ENCODE assay signal across 24 cellular contexts in the genomic region with DNA sequence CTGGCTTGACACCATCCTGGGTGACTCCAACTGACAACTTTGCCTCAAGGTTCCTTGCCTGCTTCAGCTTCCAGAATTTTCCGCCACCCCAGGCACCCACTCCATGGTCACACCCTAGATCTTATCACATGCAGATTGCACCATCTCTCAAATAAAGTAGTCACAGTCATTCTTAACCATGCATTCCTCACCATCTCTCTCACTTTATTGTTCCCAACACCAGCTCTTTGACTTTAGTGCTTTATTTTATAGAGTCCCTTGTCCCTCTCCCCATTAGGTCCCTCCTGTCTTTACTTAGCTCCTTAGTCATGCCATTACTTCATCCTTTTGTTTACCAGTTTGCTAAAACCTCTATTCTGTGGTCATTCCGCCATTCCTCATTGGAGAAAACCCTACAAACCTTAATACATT.
DNase-seq lines count a peak whose midpoint lies in the region; ATAC-seq and TF ChIP-seq lines count a peak whose summit lies in the region.
"Had no signal": no experiment of that assay in that cellular context is flagged by ENCODE, and none has a peak within 500 bp of the region (broad histone marks: within the 10 kb centered on the region; RNA-seq: fewer than 3 reads in every experiment).

No MANE protein-coding gene starts in this region.

- no peaks in the 10 kb centered on the region for H3K9me3 Mint-ChIP-seq in HFFc6
- H3K9me3 Mint-ChIP-seq: activated naive CD8-positive, alpha-beta T cell treated with anti-CD3 and anti-CD28 coated beads for 36 hours had no signal

- no peak overlapping the region for H3K56ac ChIP-seq in mesendoderm (ENCODE audit: low read length)

- TF ChIP-seq CTCF in AG10803 (conservative IDR thresholded peaks at IDR 0.05; ENCODE audit: low read length) (no peak), HFFc6 (IDR thresholded peaks at IDR 0.05) (no peak), colonic mucosa (IDR thresholded peaks at IDR 0.05) (no peak)

- H3K9ac ChIP-seq in colonic mucosa (ENCODE audit: low read depth in 2 of 2, low read length in 2 of 2) (no peak overlapping the region), mesendoderm (ENCODE audit: low read length) (no peak overlapping the region)

- no peaks in the 10 kb centered on the region for H3K9me3 ChIP-seq in colonic mucosa
- H3K9me3 ChIP-seq: esophagus squamous epithelium, right lobe of liver, uterus had no signal

- H3K23ac ChIP-seq in mesendoderm (ENCODE audit: low read length), result no peak overlapping the region

- no peak overlapping the region for H4K5ac ChIP-seq in mesendoderm (ENCODE audit: low read length)

- no peak for ATAC-seq in HG02759 (IDR thresholded peaks at IDR 0.05; ENCODE audit: unreplicated experiment)
- no peak for ATAC-seq in HG02885 (IDR thresholded peaks at IDR 0.05; ENCODE audit: poor library complexity, unreplicated experiment)
- ATAC-seq: activated CD8-positive, alpha-beta T cell treated with anti-CD3 and anti-CD28 coated beads, Interleukin-2, amount 10 ng/mL, durations not matched to agents 7 days and 5 days; right lobe of liver had no signal

- no peaks in the 10 kb centered on the region for H3K27me3 Mint-ChIP-seq in HFFc6 (ENCODE audit: insufficient read depth)
- H3K27me3 Mint-ChIP-seq: activated naive CD8-positive, alpha-beta T cell treated with anti-CD3 and anti-CD28 coated beads for 36 hours had no signal

- DNase-seq in AG10803 (ENCODE audit: low read depth) (peak; percentile 40), HFFc6 (peak; percentile 80), colonic mucosa (peak; percentile 59), mesendoderm (peak; percentile 61), UCSD-AML1 (lab: John Stamatoyannopoulos, UW; ENCODE audit: unreplicated experiment) (no peak)
- no peak for DNase-seq in activated naive CD4-positive, alpha-beta T cell treated with Interleukin-2 at 50 U/mL for 16 hours
- DNase-seq: activated CD8-positive, alpha-beta T cell treated with anti-CD3 and anti-CD28 coated beads, Interleukin-2, amount 10 ng/mL, durations not matched to agents 7 days and 5 days; activated naive CD8-positive, alpha-beta T cell treated with anti-CD3 and anti-CD28 coated beads for 36 hours; activated T-cell treated with anti-CD3 and anti-CD28 coated beads, Interleukin-2, amount 50 U/mL, for 48 hours; Calu3; esophagus squamous epithelium; GDM1; H9; hypothalamus; Kasumi-1; NCI-H1417 treated with DMSO at 0.1 percent for 48 hours; NCI-H2227 treated with DMSO at 0.1 percent for 48 hours; right lobe of liver; stimulated activated CD4-positive, alpha-beta T cell treated with anti-CD3 and anti-CD28 coated beads, Interleukin-2, amount 100 ng/mL, for 24 hours; uterus; WERI-Rb-1 had no signal

- H3K18ac ChIP-seq in mesendoderm (ENCODE audit: low read length), result no peak overlapping the region

- peak overlapping the region; percentile 79 for H3K4me3 Mint-ChIP-seq in HFFc6
- H3K4me3 Mint-ChIP-seq: activated CD8-positive, alpha-beta T cell treated with anti-CD3 and anti-CD28 coated beads, Interleukin-2, amount 10 ng/mL, durations not matched to agents 7 days and 5 days; activated naive CD8-positive, alpha-beta T cell treated with anti-CD3 and anti-CD28 coated beads for 36 hours; H9 had no signal

- no peaks in the 10 kb centered on the region for H3K36me3 ChIP-seq in colonic mucosa
- H3K36me3 ChIP-seq in mesendoderm (ENCODE audit: control insufficient read depth, insufficient read depth, low read length), result no peaks in the 10 kb centered on the region
- H3K36me3 ChIP-seq: cardiac muscle cell, esophagus squamous epithelium, right lobe of liver, uterus, WERI-Rb-1 had no signal

- H3K27me3 ChIP-seq in colonic mucosa (no peaks in the 10 kb centered on the region), mesendoderm (ENCODE audit: insufficient read depth, low read length, poor library complexity) (no peaks in the 10 kb centered on the region)
- H3K27me3 ChIP-seq: cardiac muscle cell, right lobe of liver, uterus had no signal

- intact Hi-C loops in colonic mucosa (cut with DNase I), result no loop called here

- H3K4me3 ChIP-seq in AG10803 (ENCODE audit: low read length), result no peak overlapping the region
- no peak overlapping the region for H3K4me3 ChIP-seq in colonic mucosa
- no peak overlapping the region for H3K4me3 ChIP-seq in mesendoderm (ENCODE audit: low read length)
- H3K4me3 ChIP-seq: cardiac muscle cell, esophagus squamous epithelium, right lobe of liver, uterus had no signal

- H3K4me1 Mint-ChIP-seq in HFFc6 (ENCODE audit: low read depth), result peaks cover 73% of the 10 kb centered on the region
- H3K4me1 Mint-ChIP-seq: activated naive CD8-positive, alpha-beta T cell treated with anti-CD3 and anti-CD28 coated beads for 36 hours had no signal

- no CpG with 5 or more reads among the region's 2 CpGs for WGBS in mesendoderm (ENCODE audit: extremely low coverage, insufficient coverage, low lambda C conversion rate)

- H3K27ac Mint-ChIP-seq in HFFc6, result peak overlapping the region; percentile 88
- H3K27ac Mint-ChIP-seq: activated CD8-positive, alpha-beta T cell treated with anti-CD3 and anti-CD28 coated beads, Interleukin-2, amount 10 ng/mL, durations not matched to agents 7 days and 5 days; activated naive CD8-positive, alpha-beta T cell treated with anti-CD3 and anti-CD28 coated beads for 36 hours; H9 had no signal

- H4K8ac ChIP-seq in mesendoderm (ENCODE audit: low read depth, low read length), result no peak overlapping the region

- no peak overlapping the region for H3K4me2 ChIP-seq in mesendoderm (ENCODE audit: low read length)

- no peaks in the 10 kb centered on the region for H3K79me2 ChIP-seq in mesendoderm (ENCODE audit: control insufficient read depth, insufficient read depth, low read length)

- no peak overlapping the region for H2BK15ac ChIP-seq in mesendoderm (replicated peaks; ENCODE audit: low read depth)

- H3K4me1 ChIP-seq in colonic mucosa (no peaks in the 10 kb centered on the region), mesendoderm (ENCODE audit: control insufficient read depth, low read depth, low read length) (no peaks in the 10 kb centered on the region)
- H3K4me1 ChIP-seq: right lobe of liver, uterus had no signal

- H3K36me3 Mint-ChIP-seq in HFFc6 (ENCODE audit: low read depth), result no peaks in the 10 kb centered on the region
- H3K36me3 Mint-ChIP-seq: activated naive CD8-positive, alpha-beta T cell treated with anti-CD3 and anti-CD28 coated beads for 36 hours had no signal

- no peaks in the 10 kb centered on the region for H3K79me1 ChIP-seq in mesendoderm (ENCODE audit: low read length)

- H2BK5ac ChIP-seq in mesendoderm (ENCODE audit: low read length), result no peak overlapping the region

- peak overlapping the region; percentile 74 for H3K27ac ChIP-seq in colonic mucosa
- no peak overlapping the region for H3K27ac ChIP-seq in mesendoderm (ENCODE audit: low read depth, low read length)
- H3K27ac ChIP-seq: cardiac muscle cell, esophagus squamous epithelium, right lobe of liver, uterus had no signal

- no peak overlapping the region for H2AK5ac ChIP-seq in mesendoderm (ENCODE audit: low read length)

- peak overlapping the region; percentile 61 for H2BK120ac ChIP-seq in mesendoderm (ENCODE audit: low read depth, low read length)

- no peak overlapping the region for H3K4ac ChIP-seq in mesendoderm (ENCODE audit: low read depth, low read length)

Comparison
In these comparisons a context has a peak if more than half of its experiments do, and no peak if none do; other contexts are left out.
1. DNase-seq: peak in AG10803 (single experiment), HFFc6 (single experiment), colonic mucosa (single experiment) and mesendoderm (single experiment); none in activated naive CD4-positive, alpha-beta T cell treated with Interleukin-2 at 50 U/mL for 16 hours (single experiment) and UCSD-AML1 (single experiment).